ENCODE assay signal across 8 cellular contexts in genomic region chr12:62192486-62193250, GRCh38.
A peak's percentile ranks its signal among the peaks of the same experiment; 100 is the strongest.
DNase-seq lines count a peak whose midpoint lies in the region; ATAC-seq, FAIRE-seq and TF ChIP-seq lines count a peak whose summit lies in the region.

No MANE protein-coding gene starts in this region.

- peak overlapping the region; percentile 43 for H3K4me3 ChIP-seq in HL-60 (replicated peaks; ENCODE audit: insufficient read depth, low read length)
- peak overlapping the region in 2 of 3 experiments; percentile 22 to 37 for H3K4me3 ChIP-seq in endothelial cell of umbilical vein (replicated peaks in 1 of 3; ENCODE audit: insufficient read depth in 1 of 3, low read depth in 1 of 3, low read length in 3 of 3)

- FAIRE-seq in endothelial cell of umbilical vein (lab: Jason Lieb, UNC) = peak; percentile 79

- no TSS peak for BruUV-seq in endothelial cell of umbilical vein (replicated peaks; lab: Mats Ljungman, UMichigan)

- H3K27me3 Mint-ChIP-seq in activated CD8-positive, alpha-beta T cell treated with anti-CD3 and anti-CD28 coated beads for 36 hours = peaks cover 37% of the 10 kb centered on the region
- H3K27me3 Mint-ChIP-seq in stimulated activated naive CD8-positive, alpha-beta T cell treated with anti-CD3 and anti-CD28 coated beads, Interleukin-15, amount 100 ng/mL, for 72 hours = peaks cover 39% of the 10 kb centered on the region

- peak overlapping the region; percentile 83 for H3K4me2 ChIP-seq in endothelial cell of umbilical vein (ENCODE audit: insufficient read depth, low read length)

- H3K4me1 Mint-ChIP-seq in activated CD8-positive, alpha-beta T cell treated with anti-CD3 and anti-CD28 coated beads for 36 hours (ENCODE audit: low read depth) = peaks cover 20% of the 10 kb centered on the region
- H3K4me1 Mint-ChIP-seq in stimulated activated naive CD8-positive, alpha-beta T cell treated with anti-CD3 and anti-CD28 coated beads, Interleukin-15, amount 100 ng/mL, for 72 hours = peaks cover 23% of the 10 kb centered on the region

- peak overlapping the region; percentile 74 for H3K4me3 Mint-ChIP-seq in activated CD8-positive, alpha-beta T cell treated with anti-CD3 and anti-CD28 coated beads for 36 hours
- H3K4me3 Mint-ChIP-seq in stimulated activated naive CD8-positive, alpha-beta T cell treated with anti-CD3 and anti-CD28 coated beads, Interleukin-15, amount 100 ng/mL, for 72 hours = peak overlapping the region; percentile 80 to 90

- H3K27ac ChIP-seq in HL-60 (replicated peaks) (no peak overlapping the region), endothelial cell of umbilical vein (ENCODE audit: insufficient read depth, low read depth, low read length) (no peak overlapping the region)

- no peak overlapping the region for H3K9ac ChIP-seq in endothelial cell of umbilical vein (replicated peaks; ENCODE audit: extremely low read depth, insufficient read depth, low read length)

- TF ChIP-seq CTCF in HL-60 (IDR thresholded peaks at IDR 0.05; ENCODE audit: insufficient read depth, low read length) (peak; percentile 40), endothelial cell of umbilical vein (IDR thresholded peaks at IDR 0.05; ENCODE audit: extremely low read depth in 1 of 2, insufficient read depth in 1 of 2, low read depth in 1 of 2, low read length in 2 of 2) (peak; percentile 46 to 64)
- TF ChIP-seq CTCF in activated CD8-positive, alpha-beta T cell treated with anti-CD3 and anti-CD28 coated beads for 36 hours (IDR thresholded peaks at IDR 0.05) = peak; percentile 78

- H3K9me3 Mint-ChIP-seq in activated CD8-positive, alpha-beta T cell treated with anti-CD3 and anti-CD28 coated beads for 36 hours = no peaks in the 10 kb centered on the region
- H3K9me3 Mint-ChIP-seq in stimulated activated naive CD8-positive, alpha-beta T cell treated with anti-CD3 and anti-CD28 coated beads, Interleukin-15, amount 100 ng/mL, for 72 hours = no peaks in the 10 kb centered on the region

- dilution Hi-C loops in endothelial cell of umbilical vein (cut with MboI; ENCODE audit: extremely low pct_ligation_motif_present, low sequenced_read_pairs) = no loop called here

- POLR2A ChIA-PET in activated CD8-positive, alpha-beta T cell treated with anti-CD3 and anti-CD28 coated beads for 36 hours (lab: Charles Lee) = no interaction called here
- POLR2A ChIA-PET in endothelial cell of umbilical vein (lab: Charles Lee) = no interaction called here

- H2AFZ ChIP-seq in endothelial cell of umbilical vein (ENCODE audit: low read depth, low read length) = peak overlapping the region; percentile 62

- H3K4me1 ChIP-seq in endothelial cell of umbilical vein (ENCODE audit: control insufficient read depth, extremely low read depth, insufficient read depth, low read length) = peaks cover 12% of the 10 kb centered on the region

- H3K27ac Mint-ChIP-seq in activated CD8-positive, alpha-beta T cell treated with anti-CD3 and anti-CD28 coated beads for 36 hours = no peak overlapping the region
- H3K27ac Mint-ChIP-seq in stimulated activated naive CD8-positive, alpha-beta T cell treated with anti-CD3 and anti-CD28 coated beads, Interleukin-15, amount 100 ng/mL, for 72 hours = no peak overlapping the region

- no peaks in the 10 kb centered on the region for H4K20me1 ChIP-seq in endothelial cell of umbilical vein (replicated peaks; ENCODE audit: control insufficient read depth, extremely low read depth, insufficient read depth, low read length)

- no peaks in the 10 kb centered on the region for H3K36me3 Mint-ChIP-seq in activated CD8-positive, alpha-beta T cell treated with anti-CD3 and anti-CD28 coated beads for 36 hours (ENCODE audit: low read depth)

- no peaks in the 10 kb centered on the region for H3K9me3 ChIP-seq in endothelial cell of umbilical vein (replicated peaks; ENCODE audit: control insufficient read depth, insufficient read depth, low read length)

- DNase-seq in DMS 273 (lab: John Stamatoyannopoulos, UW; ENCODE audit: unreplicated experiment) (peak; percentile 80), HL-60 (ENCODE audit: low read depth in 1 of 2, low spot score in 1 of 2) (peak; percentile 57 to 77), NCI-H748 (lab: John Stamatoyannopoulos, UW; ENCODE audit: unreplicated experiment) (peak; percentile 96), endothelial cell of umbilical vein (ENCODE audit: low read depth, low spot score) (peak; percentile 85), middle frontal gyrus (ENCODE audit: extremely low spot score, low spot score) (peak; percentile 66)
- DNase-seq in activated CD8-positive, alpha-beta T cell treated with anti-CD3 and anti-CD28 coated beads for 36 hours = peak; percentile 61
- DNase-seq in stimulated activated naive CD8-positive, alpha-beta T cell treated with anti-CD3 and anti-CD28 coated beads, Interleukin-15, amount 100 ng/mL, for 72 hours = peak; percentile 54 to 61

- intact Hi-C loops in activated CD8-positive, alpha-beta T cell treated with anti-CD3 and anti-CD28 coated beads for 36 hours (cut with micrococcal nuclease) = no loop called here
- intact Hi-C loops in endothelial cell of umbilical vein (cut with micrococcal nuclease) = loop anchor here (1.0 to 5.0 kb wide), 4 partner anchors 70 to 1935 kb away; no protein-coding TSS in a partner anchor

- CTCF ChIA-PET in activated CD8-positive, alpha-beta T cell treated with anti-CD3 and anti-CD28 coated beads for 36 hours (lab: Charles Lee) = interaction anchor here (0.8 to 2.1 kb wide), 20 partner anchors 9 to 415 kb away, joined by 3 to 12 read pairs (median 3); no protein-coding TSS in a partner anchor
- CTCF ChIA-PET in endothelial cell of umbilical vein (lab: Charles Lee) = interaction anchor here (0.7 to 1.7 kb wide), 14 partner anchors 8 to 1691 kb away, joined by 3 to 12 read pairs (median 4); partner anchors contain the start of gene USP15

- H3K36me3 ChIP-seq in endothelial cell of umbilical vein (ENCODE audit: control insufficient read depth in 2 of 2, extremely low read depth in 1 of 2, insufficient read depth in 2 of 2, low read length in 2 of 2) = no peaks in the 10 kb centered on the region

- no peak for TF ChIP-seq POLR2A in endothelial cell of umbilical vein (IDR thresholded peaks at IDR 0.05; ENCODE audit: low read depth, low read length)

- H3K9me1 ChIP-seq in endothelial cell of umbilical vein (replicated peaks; ENCODE audit: control insufficient read depth, extremely low read depth, insufficient read depth, low read length) = no peaks in the 10 kb centered on the region

- ATAC-seq in GM21367 (IDR thresholded peaks at IDR 0.05; ENCODE audit: unreplicated experiment) = peak; percentile 90
- ATAC-seq in activated CD8-positive, alpha-beta T cell treated with anti-CD3 and anti-CD28 coated beads for 36 hours = peak; percentile 86
- ATAC-seq in stimulated activated naive CD8-positive, alpha-beta T cell treated with anti-CD3 and anti-CD28 coated beads, Interleukin-15, amount 100 ng/mL, for 72 hours = peak; percentile 91

- H3K79me2 ChIP-seq in endothelial cell of umbilical vein (ENCODE audit: control insufficient read depth, insufficient read depth, low read length) = no peaks in the 10 kb centered on the region

- H3K27me3 ChIP-seq in HL-60 (ENCODE audit: insufficient read depth, poor library complexity, severe bottlenecking) (peaks cover 36% of the 10 kb centered on the region), endothelial cell of umbilical vein (ENCODE audit: control insufficient read depth in 2 of 2, insufficient read depth in 2 of 2, low read length in 2 of 2) (peaks cover 33 to 65% of the 10 kb centered on the region in 2 experiments)

TF ChIP-seq in endothelial cell of umbilical vein, 7 proteins besides CTCF, POLR2A, EP300 and RAD21:
- TF ChIP-seq EZH2 (IDR thresholded peaks at IDR 0.05; ENCODE audit: borderline replicate concordance, low read depth, low read length, severe bottlenecking) (no peak), MYC (IDR thresholded peaks at IDR 0.05; ENCODE audit: low read depth, low read length) (no peak), FOS (IDR thresholded peaks at IDR 0.05; ENCODE audit: borderline replicate concordance, insufficient read depth, low read length) (no peak), GATA2 (IDR thresholded peaks at IDR 0.05; ENCODE audit: insufficient read depth, insufficient read length, low read depth, low read length) (no peak), JUN (IDR thresholded peaks at IDR 0.05; ENCODE audit: borderline replicate concordance, insufficient read depth, insufficient read length, low read depth) (no peak), POLR2AphosphoS5 (IDR thresholded peaks at IDR 0.05; ENCODE audit: insufficient read depth, low read depth, low read length) (no peak)
- TF ChIP-seq, protein P1, sequence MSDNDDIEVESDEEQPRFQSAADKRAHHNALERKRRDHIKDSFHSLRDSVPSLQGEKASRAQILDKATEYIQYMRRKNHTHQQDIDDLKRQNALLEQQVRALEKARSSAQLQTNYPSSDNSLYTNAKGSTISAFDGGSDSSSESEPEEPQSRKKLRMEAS (IDR thresholded peaks at IDR 0.05; ENCODE audit: insufficient read depth, insufficient read length) = no peak
